Comparison of ENCODE assay signal across 8 cellular contexts in the genomic region with DNA sequence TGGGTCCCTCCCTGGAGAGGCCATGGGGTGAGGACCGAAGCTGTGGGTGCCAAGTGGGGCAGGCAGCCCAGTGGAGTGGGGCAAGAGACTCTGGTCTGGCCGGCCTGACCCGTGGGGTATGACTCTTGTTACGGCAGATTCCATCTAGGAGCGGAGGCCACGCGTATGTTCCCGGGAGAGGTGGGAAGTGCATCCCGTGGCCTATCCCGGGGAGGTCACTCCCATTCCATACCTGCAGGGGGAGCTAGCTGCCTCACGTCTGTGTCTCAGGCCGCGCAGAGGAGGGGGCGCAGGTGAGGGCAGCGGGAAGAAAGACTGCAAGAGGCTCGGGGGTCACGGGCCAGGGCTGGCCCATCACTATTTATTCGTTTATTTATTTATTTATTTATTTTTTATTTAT. TPM values are rescaled to one million over a fixed set of nuclear protein-coding genes. Genes with fewer than 3 reads are reported as not detected.
DNase-seq lines count a peak whose midpoint lies in the region; ATAC-seq and TF ChIP-seq lines count a peak whose summit lies in the region.

No MANE protein-coding gene starts in this region.

- H2BK12ac ChIP-seq in mesenchymal stem cell (ENCODE audit: low read length in 2 of 2): no peak overlapping the region

- H3K9ac ChIP-seq in OCI-LY1 (ENCODE audit: low read length) (no peak overlapping the region), mesenchymal stem cell (ENCODE audit: low read length) (no peak overlapping the region)

- H3K79me1 ChIP-seq in mesenchymal stem cell (replicated peaks; ENCODE audit: low read length, poor library complexity, severe bottlenecking): no peaks in the 10 kb centered on the region

- no peaks in the 10 kb centered on the region for H3K27me3 ChIP-seq in OCI-LY1 (ENCODE audit: insufficient read depth, low read length)
- H3K27me3 ChIP-seq in mesenchymal stem cell (ENCODE audit: control insufficient read depth in 1 of 2, insufficient read depth in 1 of 2, low read length in 2 of 2): no peaks in the 10 kb centered on the region

- H3K9me3 ChIP-seq in OCI-LY1 (ENCODE audit: low read length): no peaks in the 10 kb centered on the region
- no peaks in the 10 kb centered on the region for H3K9me3 ChIP-seq in mesenchymal stem cell (ENCODE audit: control insufficient read depth, low read length)

- H3K9me2 ChIP-seq in OCI-LY1 (ENCODE audit: low read depth, low read length): no peaks in the 10 kb centered on the region

- H3K23ac ChIP-seq in mesenchymal stem cell (ENCODE audit: low read length in 2 of 2): no peak overlapping the region

- no peak overlapping the region for H2BK5ac ChIP-seq in mesenchymal stem cell (ENCODE audit: low read depth, low read length, poor library complexity, severe bottlenecking)

- H2BK15ac ChIP-seq in mesenchymal stem cell (ENCODE audit: low read depth, poor library complexity, severe bottlenecking): no peak overlapping the region

- no peak overlapping the region for H2AK5ac ChIP-seq in mesenchymal stem cell (ENCODE audit: low read length, severe bottlenecking)

- H3K4me1 ChIP-seq in OCI-LY1 (ENCODE audit: insufficient read depth, low read length, severe bottlenecking) (peaks cover 25% of the 10 kb centered on the region), mesenchymal stem cell (ENCODE audit: control insufficient read depth, insufficient read depth, low read depth, low read length) (peaks cover 39% of the 10 kb centered on the region)

- ATAC-seq in HG03196 (IDR thresholded peaks at IDR 0.05; ENCODE audit: unreplicated experiment) (no peak), GM18907 (IDR thresholded peaks at IDR 0.05; ENCODE audit: unreplicated experiment) (no peak), HG03045 (IDR thresholded peaks at IDR 0.05; ENCODE audit: unreplicated experiment) (no peak)

- peaks cover 50% of the 10 kb centered on the region for H3K79me2 ChIP-seq in OCI-LY1 (ENCODE audit: insufficient read depth, low read length)

- no peak overlapping the region for H4K8ac ChIP-seq in mesenchymal stem cell (ENCODE audit: low read length)

- no peak overlapping the region for H3K14ac ChIP-seq in mesenchymal stem cell (ENCODE audit: low read length in 2 of 2)

- 71% methylated on average over 11 of the region's 18 CpGs for WGBS in mesenchymal stem cell

- H3F3A ChIP-seq in OCI-LY1 (ENCODE audit: insufficient read depth, low read length): peaks cover 4% of the 10 kb centered on the region; the same call in 1 of the 2 replicates

- no peak overlapping the region for H3K4me2 ChIP-seq in OCI-LY1 (ENCODE audit: low read length)
- H3K4me2 ChIP-seq in mesenchymal stem cell (ENCODE audit: low read length, poor library complexity, severe bottlenecking): no peak overlapping the region

- H3K4me3 ChIP-seq in OCI-LY1 (ENCODE audit: low read depth, low read length, poor library complexity, severe bottlenecking): no peak overlapping the region
- no peak overlapping the region for H3K4me3 ChIP-seq in mesenchymal stem cell (ENCODE audit: insufficient read depth in 1 of 2, low read depth in 1 of 2, low read length in 2 of 2)

- no peak overlapping the region for H3K4ac ChIP-seq in mesenchymal stem cell (ENCODE audit: low read depth in 1 of 2, low read length in 2 of 2)

- H3K36me3 ChIP-seq in OCI-LY1 (ENCODE audit: insufficient read depth, low read length): peaks cover 17% of the 10 kb centered on the region; the same call in 1 of the 2 replicates
- peaks cover 0 to 41% of the 10 kb centered on the region in 2 experiments for H3K36me3 ChIP-seq in mesenchymal stem cell (ENCODE audit: control insufficient read depth in 1 of 2, insufficient read depth in 2 of 2, low read depth in 1 of 2, low read length in 2 of 2)

- peak; percentile 46 for DNase-seq in activated CD4-positive, CD25-positive, alpha-beta regulatory T cell treated with anti-CD3 and anti-CD28 coated beads, Interleukin-2, amount 50 U/mL, for 72 hours
- DNase-seq in activated CD4-positive, CD25-positive, alpha-beta regulatory T cell (lab: John Stamatoyannopoulos, UW): no peak
- DNase-seq in central memory CD4-positive, alpha-beta T cell: peak; percentile 21
- DNase-seq in mesenchymal stem cell: peak; percentile 44

- peak; percentile 67 for TF ChIP-seq CTCF in OCI-LY1 (IDR thresholded peaks at IDR 0.05; ENCODE audit: low read length)

- H3K18ac ChIP-seq in mesenchymal stem cell (ENCODE audit: low read depth in 1 of 2, low read length in 2 of 2): no peak overlapping the region

- H2AFZ ChIP-seq in OCI-LY1 (ENCODE audit: low read length) (no peak overlapping the region), mesenchymal stem cell (ENCODE audit: low read depth, low read length) (no peak overlapping the region)

- H3K27ac ChIP-seq in OCI-LY1 (ENCODE audit: low read depth, low read length, poor library complexity, severe bottlenecking) (no peak overlapping the region), mesenchymal stem cell (ENCODE audit: low read length, poor library complexity, severe bottlenecking) (no peak overlapping the region)

- no peak overlapping the region for H2BK120ac ChIP-seq in mesenchymal stem cell (ENCODE audit: low read depth, low read length)

- H4K91ac ChIP-seq in mesenchymal stem cell (ENCODE audit: low read length): no peak overlapping the region

- no peaks in the 10 kb centered on the region for H4K20me1 ChIP-seq in OCI-LY1 (ENCODE audit: insufficient read depth, low read length)

RNA-seq across cellular contexts. Expression of gene CSNK1G2, which starts 4.9 kb away (rescaled TPM):
- 89.1 TPM for polyA plus RNA-seq in mesenchymal stem cell (2013, experiment 1 of 2)
- polyA plus RNA-seq in mesenchymal stem cell (2013, experiment 2 of 2): 88.0 TPM

RNA-seq across cellular contexts. Expression of gene ADAT3, which starts 40.7 kb away (rescaled TPM):
- polyA plus RNA-seq in mesenchymal stem cell (2013, experiment 1 of 2): 4.9 TPM
- 4.9 TPM for polyA plus RNA-seq in mesenchymal stem cell (2013, experiment 2 of 2)

RNA-seq across cellular contexts. Expression of gene SCAMP4, which starts 40.7 kb away (rescaled TPM):
- 66.6 TPM for polyA plus RNA-seq in mesenchymal stem cell (2013, experiment 1 of 2)
- polyA plus RNA-seq in mesenchymal stem cell (2013, experiment 2 of 2): 67.9 TPM

Comparison
In these comparisons a context has a peak if more than half of its experiments do, and no peak if none do; other contexts are left out.
1. DNase-seq: peak in activated CD4-positive, CD25-positive, alpha-beta regulatory T cell treated with anti-CD3 and anti-CD28 coated beads, Interleukin-2, amount 50 U/mL, for 72 hours (single experiment), central memory CD4-positive, alpha-beta T cell (single experiment) and mesenchymal stem cell (single experiment); none in activated CD4-positive, CD25-positive, alpha-beta regulatory T cell (0 of 4).